Comparison of ENCODE assay signal across 14 cellular contexts in the genomic region with DNA sequence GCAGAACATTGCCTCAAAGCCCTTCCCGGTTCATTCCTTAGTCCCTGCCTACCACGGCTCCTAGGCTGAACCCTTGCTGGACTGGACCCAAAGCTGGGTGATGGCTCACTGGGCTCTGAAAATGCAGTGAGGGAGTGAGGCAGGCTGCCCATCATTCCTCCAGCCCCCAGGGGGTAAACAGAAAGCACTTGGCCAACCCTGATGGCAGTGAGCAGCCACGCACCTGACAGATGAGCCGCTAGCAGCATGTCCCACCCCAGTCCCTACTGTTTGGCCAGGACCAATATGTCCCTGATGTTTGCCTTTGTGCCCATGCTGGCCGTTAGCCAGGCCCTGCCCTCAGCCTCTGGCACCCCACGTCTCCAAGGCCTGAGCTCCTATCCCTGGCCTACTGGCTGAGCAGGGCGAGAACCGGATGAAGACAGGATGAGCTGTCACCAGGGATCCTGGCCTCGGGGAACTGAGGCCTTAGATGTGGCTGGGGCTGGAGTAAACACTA. TPM values are rescaled to one million over a fixed set of nuclear protein-coding genes. Genes with fewer than 3 reads are reported as not detected.
DNase-seq lines count a peak whose midpoint lies in the region; ATAC-seq and TF ChIP-seq lines count a peak whose summit lies in the region.
"Had no signal": no experiment of that assay in that cellular context is flagged by ENCODE, and none has a peak within 500 bp of the region (broad histone marks: within the 10 kb centered on the region; RNA-seq: fewer than 3 reads in every experiment).

No MANE protein-coding gene starts in this region.

- no peaks in the 10 kb centered on the region for H3K9me2 ChIP-seq in GM23248 (ENCODE audit: insufficient read depth)

- no peaks in the 10 kb centered on the region for H3K9me3 Mint-ChIP-seq in osteocyte (ENCODE audit: unreplicated experiment)
- H3K9me3 Mint-ChIP-seq in CD4-positive, alpha-beta T cell, result no peaks in the 10 kb centered on the region
- H3K9me3 Mint-ChIP-seq: activated T-cell treated with anti-CD3 and anti-CD28 coated beads, Interleukin-2, amount 50 U/mL, for 4 hours; stimulated activated naive B cell treated with anti-CD40 and anti-IgM and Interleukin-4, amounts not matched to agents 10 μg/mL and 1 μg/mL and 100 μg/mL, for 72 hours had no signal

- CTCF ChIA-PET in CD4-positive, alpha-beta T cell (lab: Charles Lee), result interaction anchor here (0.8 kb wide), 1 partner anchor 10 kb away, joined by 5 read pairs; no protein-coding TSS in a partner anchor

- H3K9ac ChIP-seq in GM23248, result no peak overlapping the region

- no peak overlapping the region for H3K4me3 ChIP-seq in GM23248

- H3F3A ChIP-seq in GM23248 (ENCODE audit: insufficient read depth), result no peaks in the 10 kb centered on the region

- no peaks in the 10 kb centered on the region for H3K36me3 Mint-ChIP-seq in osteocyte (ENCODE audit: unreplicated experiment)
- no peaks in the 10 kb centered on the region for H3K36me3 Mint-ChIP-seq in CD4-positive, alpha-beta T cell (ENCODE audit: low read depth)
- H3K36me3 Mint-ChIP-seq: brain had no signal

- H3K27me3 Mint-ChIP-seq in osteocyte (ENCODE audit: unreplicated experiment), result no peaks in the 10 kb centered on the region
- no peaks in the 10 kb centered on the region for H3K27me3 Mint-ChIP-seq in CD4-positive, alpha-beta T cell
- H3K27me3 Mint-ChIP-seq: stimulated activated naive B cell treated with anti-CD40 and anti-IgM and Interleukin-4, amounts not matched to agents 10 μg/mL and 1 μg/mL and 100 μg/mL, for 72 hours had no signal

- in situ Hi-C loops in GM23248 (cut with MboI), result loop anchor here (25.0 kb wide), 1 partner anchor 438 kb away; no protein-coding TSS in a partner anchor

- no peak for TF ChIP-seq CTCF in osteocyte (IDR thresholded peaks at IDR 0.05)
- no peak for TF ChIP-seq CTCF in CD4-positive, alpha-beta T cell (IDR thresholded peaks at IDR 0.05)
- no peak for TF ChIP-seq CTCF in GM10266 (IDR thresholded peaks at IDR 0.05; ENCODE audit: control insufficient read depth, insufficient read depth, low read depth, missing control alignments)

- no peak overlapping the region for H3K4me3 Mint-ChIP-seq in osteocyte (ENCODE audit: unreplicated experiment)
- H3K4me3 Mint-ChIP-seq in CD4-positive, alpha-beta T cell, result no peak overlapping the region
- H3K4me3 Mint-ChIP-seq: activated T-cell treated with anti-CD3 and anti-CD28 coated beads, Interleukin-2, amount 50 U/mL, for 4 hours; brain; nephron; stimulated activated naive B cell treated with anti-CD40 and anti-IgM and Interleukin-4, amounts not matched to agents 10 μg/mL and 1 μg/mL and 100 μg/mL, for 72 hours had no signal

- no peaks in the 10 kb centered on the region for H4K20me1 ChIP-seq in GM23248 (ENCODE audit: insufficient read depth)

- ATAC-seq in esophagus mucosa, result peak; percentile 73
- no peak for ATAC-seq in CD4-positive, alpha-beta T cell (ENCODE audit: poor library complexity)
- ATAC-seq in GM21423 (IDR thresholded peaks at IDR 0.05; ENCODE audit: unreplicated experiment), result no peak
- ATAC-seq in GM18873 (IDR thresholded peaks at IDR 0.05; ENCODE audit: low FRiP score, unreplicated experiment), result no peak
- ATAC-seq: activated T-cell treated with anti-CD3 and anti-CD28 coated beads, Interleukin-2, amount 50 U/mL, for 4 hours; stimulated activated naive B cell treated with anti-CD40 and anti-IgM and Interleukin-4, amounts not matched to agents 10 μg/mL and 1 μg/mL and 100 μg/mL, for 72 hours had no signal

- 62 to 72% methylated on average over 9 of the region's 9 CpGs for WGBS in GM23248 (ENCODE audit: low coverage in 1 of 2, low lambda C conversion rate in 2 of 2, missing lambda C conversion rate in 2 of 2), 2 experiments

- no peak overlapping the region for H3K27ac ChIP-seq in GM23248
- H3K27ac ChIP-seq in CD4-positive, alpha-beta T cell (ENCODE audit: low read depth, low read length), result no peak overlapping the region

- POLR2A ChIA-PET in CD4-positive, alpha-beta T cell (lab: Charles Lee), result no interaction called here

- no peaks in the 10 kb centered on the region for H3K79me2 ChIP-seq in GM23248 (ENCODE audit: insufficient read depth)

- peak overlapping the region; percentile 64 for H3K27ac Mint-ChIP-seq in osteocyte (ENCODE audit: unreplicated experiment)
- H3K27ac Mint-ChIP-seq in CD4-positive, alpha-beta T cell, result no peak overlapping the region
- H3K27ac Mint-ChIP-seq: brain; nephron; stimulated activated naive B cell treated with anti-CD40 and anti-IgM and Interleukin-4, amounts not matched to agents 10 μg/mL and 1 μg/mL and 100 μg/mL, for 72 hours had no signal

- intact Hi-C loops in CD4-positive, alpha-beta T cell (cut with DNase I, micrococcal nuclease), result no loop called here

- no peaks in the 10 kb centered on the region for H3K36me3 ChIP-seq in GM23248 (ENCODE audit: low read depth)

- no peaks in the 10 kb centered on the region for H3K27me3 ChIP-seq in GM23248 (replicated peaks; ENCODE audit: insufficient read depth)
- no peaks in the 10 kb centered on the region for H3K27me3 ChIP-seq in CD4-positive, alpha-beta T cell (ENCODE audit: control insufficient read depth, insufficient read depth, low read length)

- no peaks in the 10 kb centered on the region for H3K9me3 ChIP-seq in GM23248 (ENCODE audit: low read depth)
- H3K9me3 ChIP-seq in CD4-positive, alpha-beta T cell (ENCODE audit: control insufficient read depth, low read length), result no peaks in the 10 kb centered on the region

- DNase-seq in GM23248, result peak; percentile 51
- DNase-seq in NCI-H69 (lab: John Stamatoyannopoulos, UW), result peak; percentile 96
- DNase-seq in osteocyte (ENCODE audit: extremely low spot score, unreplicated experiment), result no peak
- no peak for DNase-seq in CD4-positive, alpha-beta T cell
- no peak for DNase-seq in GM10266 (ENCODE audit: extremely low spot score)
- DNase-seq: activated T-cell treated with anti-CD3 and anti-CD28 coated beads, Interleukin-2, amount 50 U/mL, for 4 hours; Calu3; NCI-H187 treated with DMSO at 0.1 percent for 48 hours; stimulated activated naive B cell treated with anti-CD40 and anti-IgM and Interleukin-4, amounts not matched to agents 10 μg/mL and 1 μg/mL and 100 μg/mL, for 72 hours had no signal

- no peak overlapping the region for H3K4me2 ChIP-seq in GM23248 (ENCODE audit: unreplicated experiment)

- peaks cover 16% of the 10 kb centered on the region for H3K4me1 Mint-ChIP-seq in osteocyte (ENCODE audit: unreplicated experiment)
- H3K4me1 Mint-ChIP-seq in CD4-positive, alpha-beta T cell (ENCODE audit: low read depth), result no peaks in the 10 kb centered on the region
- H3K4me1 Mint-ChIP-seq: brain, nephron had no signal

- no peaks in the 10 kb centered on the region for H3K4me1 ChIP-seq in GM23248 (ENCODE audit: insufficient read depth)

- H2AFZ ChIP-seq in GM23248, result no peak overlapping the region

RNA-seq across cellular contexts. Expression of gene BAK1, which starts 19.4 kb away (rescaled TPM):
- total RNA-seq in GM23248 (2014; rRNA removed; shearing (Covaris generic)), result 18.8 and 22.5 TPM in 2 replicates
- polyA plus RNA-seq in GM23248 (2016; fragmentation: Nextera tagmentation; extraction: Ambion mirVana), result 30.7 and 37.1 TPM in 2 replicates
- total RNA-seq in esophagus mucosa (33.5 TPM), osteocyte (20.5 and 22.6 TPM in 2 replicates)
- total RNA-seq in CD4-positive, alpha-beta T cell, result 10 to 100 TPM; 38.3 to 40.8 TPM

RNA-seq across cellular contexts. Expression of gene ITPR3, which starts 21.7 kb away (rescaled TPM):
- total RNA-seq in GM23248 (2014; rRNA removed; shearing (Covaris generic)), result 10.4 and 14.3 TPM in 2 replicates
- polyA plus RNA-seq in GM23248 (2016; fragmentation: Nextera tagmentation; extraction: Ambion mirVana), result 4.8 and 4.9 TPM in 2 replicates
- 23.7 TPM for total RNA-seq in esophagus mucosa
- 21.6 and 22.8 TPM in 2 replicates for total RNA-seq in osteocyte
- 10 to 100 TPM; 44.5 to 45.5 TPM for total RNA-seq in CD4-positive, alpha-beta T cell

Comparison
In these comparisons a context has a peak if more than half of its experiments do, and no peak if none do; other contexts are left out.
1. DNase-seq: peak in GM23248 (single experiment) and NCI-H69 (single experiment); none in osteocyte (single experiment), CD4-positive, alpha-beta T cell (0 of 10) and GM10266 (single experiment).